Comparison of ENCODE assay signal across 16 cellular contexts in the genomic region with DNA sequence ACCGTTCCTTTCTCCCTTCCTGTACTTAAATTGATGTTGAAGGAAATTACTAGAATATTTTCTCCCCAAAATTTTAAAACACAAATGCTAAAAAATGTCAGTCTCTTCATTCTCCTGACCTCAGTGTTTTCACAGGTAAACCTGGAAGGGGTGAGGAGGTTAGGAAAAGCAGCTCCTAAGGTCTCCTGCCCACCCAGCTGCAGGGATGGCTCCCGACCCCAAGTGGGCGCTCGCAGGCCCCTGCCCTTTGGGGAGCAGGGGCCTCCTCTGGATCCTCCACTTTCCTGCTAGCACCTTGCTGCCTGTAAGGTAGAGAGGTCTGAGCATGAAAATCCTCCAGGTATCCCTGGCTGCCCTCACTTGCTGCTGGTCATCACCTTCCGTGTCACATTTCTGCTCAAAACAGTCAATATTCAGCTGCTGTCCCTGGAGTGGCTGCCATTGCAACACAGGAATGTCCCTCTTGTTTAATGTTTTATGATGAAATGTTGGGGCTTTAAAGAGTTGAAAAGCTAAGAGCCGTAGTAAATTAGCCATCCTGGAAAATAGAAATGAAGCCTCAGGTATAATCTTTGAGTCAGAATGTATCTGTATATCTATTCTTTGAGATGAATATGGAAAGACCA. TPM values are rescaled to one million over a fixed set of nuclear protein-coding genes. Genes with fewer than 3 reads are reported as not detected.
DNase-seq lines count a peak whose midpoint lies in the region; ATAC-seq and TF ChIP-seq lines count a peak whose summit lies in the region.
"Had no signal": no experiment of that assay in that cellular context is flagged by ENCODE, and none has a peak within 500 bp of the region (broad histone marks: within the 10 kb centered on the region; RNA-seq: fewer than 3 reads in every experiment).

No MANE protein-coding gene starts in this region.

- H3K4me1 Mint-ChIP-seq in WTC11 = peaks cover 46% of the 10 kb centered on the region
- peaks cover 26% of the 10 kb centered on the region for H3K4me1 Mint-ChIP-seq in stimulated activated effector memory CD8-positive, alpha-beta T cell treated with anti-CD3 and anti-CD28 coated beads, Interleukin-12 subunit alpha, Interleukin-12 subunit beta, amount 100 ng/mL, for 72 hours

- H3K36me3 ChIP-seq in GM06990 (ENCODE audit: control insufficient read depth, insufficient read depth, low read length) (peaks cover 15% of the 10 kb centered on the region), SJCRH30 (peaks cover 19% of the 10 kb centered on the region)

- no peak overlapping the region; the same call in 1 of the 2 replicates for H3K27ac Mint-ChIP-seq in WTC11
- peak overlapping the region; percentile 62 for H3K27ac Mint-ChIP-seq in stimulated activated effector memory CD8-positive, alpha-beta T cell treated with anti-CD3 and anti-CD28 coated beads, Interleukin-12 subunit alpha, Interleukin-12 subunit beta, amount 100 ng/mL, for 72 hours
- H3K27ac Mint-ChIP-seq: activated naive CD4-positive, alpha-beta T cell treated with anti-CD3 and anti-CD28 coated beads for 36 hours; B cell had no signal

- H3K27me3 Mint-ChIP-seq in WTC11 (ENCODE audit: low read depth) = peaks cover 14% of the 10 kb centered on the region
- H3K27me3 Mint-ChIP-seq: B cell had no signal

- POLR2A ChIA-PET in WTC11 (lab: Charles Lee) = interaction anchor here (0.9 to 2.7 kb wide), 3 partner anchors 11 to 21 kb away, joined by 3 to 9 read pairs (median 4); partner anchors contain the start of genes HSP90AB1, SLC29A1 and SLC35B2

- H3K4me1 ChIP-seq in SJCRH30 = peaks cover 6% of the 10 kb centered on the region

- TF ChIP-seq CTCF in GM06990 (IDR thresholded peaks at IDR 0.05; ENCODE audit: insufficient read depth, low read length, poor library complexity, severe bottlenecking) = peak; percentile 2
- TF ChIP-seq CTCF in WTC11 (IDR thresholded peaks at IDR 0.05) = peak; percentile 41

- DNase-seq in GM06990 (ENCODE audit: extremely low read depth, insufficient read length) (no peak), WTC11 (ENCODE audit: low spot score) (no peak), left lobe of liver (ENCODE audit: low spot score) (peak; percentile 74), AG20443 (ENCODE audit: low spot score) (no peak), SJCRH30 (no peak)
- no peak for DNase-seq in stimulated activated effector memory CD8-positive, alpha-beta T cell treated with anti-CD3 and anti-CD28 coated beads, Interleukin-12 subunit alpha, Interleukin-12 subunit beta, amount 100 ng/mL, for 72 hours (ENCODE audit: low spot score in 2 of 2)
- no peak for DNase-seq in activated effector memory CD4-positive, alpha-beta T cell treated with Interleukin-2 at 50 U/mL for 16 hours
- DNase-seq: activated naive CD4-positive, alpha-beta T cell treated with anti-CD3 and anti-CD28 coated beads for 36 hours; central memory CD4-positive, alpha-beta T cell; DMS 273 treated with DMSO at 0.1 percent for 48 hours; NCI-H1694 treated with DMSO at 0.1 percent for 48 hours; NCI-H510A had no signal

- ATAC-seq in WTC11 = 0 out of 2 replicates have a peak, but pooled peaks have one; percentile 3
- ATAC-seq in left lobe of liver = peak; percentile 3
- no peak for ATAC-seq in stimulated activated effector memory CD8-positive, alpha-beta T cell treated with anti-CD3 and anti-CD28 coated beads, Interleukin-12 subunit alpha, Interleukin-12 subunit beta, amount 100 ng/mL, for 72 hours
- no peak for ATAC-seq in HG02973 (IDR thresholded peaks at IDR 0.05; ENCODE audit: unreplicated experiment)

- H3K9me3 Mint-ChIP-seq in WTC11 = no peaks in the 10 kb centered on the region
- no peaks in the 10 kb centered on the region for H3K9me3 Mint-ChIP-seq in stimulated activated effector memory CD8-positive, alpha-beta T cell treated with anti-CD3 and anti-CD28 coated beads, Interleukin-12 subunit alpha, Interleukin-12 subunit beta, amount 100 ng/mL, for 72 hours
- H3K9me3 Mint-ChIP-seq: activated naive CD4-positive, alpha-beta T cell treated with anti-CD3 and anti-CD28 coated beads for 36 hours had no signal

- H3K4me3 Mint-ChIP-seq in WTC11 = no peak overlapping the region
- H3K4me3 Mint-ChIP-seq in stimulated activated effector memory CD8-positive, alpha-beta T cell treated with anti-CD3 and anti-CD28 coated beads, Interleukin-12 subunit alpha, Interleukin-12 subunit beta, amount 100 ng/mL, for 72 hours = no peak overlapping the region
- H3K4me3 Mint-ChIP-seq: activated naive CD4-positive, alpha-beta T cell treated with anti-CD3 and anti-CD28 coated beads for 36 hours; B cell had no signal

- no peak overlapping the region for H3K27ac ChIP-seq in SJCRH30

- no peaks in the 10 kb centered on the region for H3K9me3 ChIP-seq in SJCRH30 (replicated peaks)

- no peaks in the 10 kb centered on the region for H3K27me3 ChIP-seq in GM06990 (replicated peaks; ENCODE audit: control insufficient read depth, insufficient read depth, low read length)
- H3K27me3 ChIP-seq in SJCRH30 = no peaks in the 10 kb centered on the region

- H3K4me3 ChIP-seq in GM06990 (replicated peaks; ENCODE audit: low read depth, low read length) = no peak overlapping the region
- no peak overlapping the region for H3K4me3 ChIP-seq in SJCRH30

- CTCF ChIA-PET in WTC11 (lab: Charles Lee) = interaction anchor here (0.7 to 6.3 kb wide), 17 partner anchors 10 to 139 kb away, joined by 3 to 174 read pairs (median 10); partner anchors contain the start of genes AARS2, HSP90AB1, SLC29A1 and SLC35B2

- peaks cover 32% of the 10 kb centered on the region for H3K36me3 Mint-ChIP-seq in WTC11
- peaks cover 38% of the 10 kb centered on the region for H3K36me3 Mint-ChIP-seq in stimulated activated effector memory CD8-positive, alpha-beta T cell treated with anti-CD3 and anti-CD28 coated beads, Interleukin-12 subunit alpha, Interleukin-12 subunit beta, amount 100 ng/mL, for 72 hours

TF ChIP-seq in WTC11, 78 proteins besides CTCF, POLR2A, EP300 and RAD21:
- TF ChIP-seq GABPB1 (CRISPR knock-in tag; IDR thresholded peaks at IDR 0.05) = peak; percentile 46; the same call in 1 of the 2 replicates
- TF ChIP-seq, protein P1, sequence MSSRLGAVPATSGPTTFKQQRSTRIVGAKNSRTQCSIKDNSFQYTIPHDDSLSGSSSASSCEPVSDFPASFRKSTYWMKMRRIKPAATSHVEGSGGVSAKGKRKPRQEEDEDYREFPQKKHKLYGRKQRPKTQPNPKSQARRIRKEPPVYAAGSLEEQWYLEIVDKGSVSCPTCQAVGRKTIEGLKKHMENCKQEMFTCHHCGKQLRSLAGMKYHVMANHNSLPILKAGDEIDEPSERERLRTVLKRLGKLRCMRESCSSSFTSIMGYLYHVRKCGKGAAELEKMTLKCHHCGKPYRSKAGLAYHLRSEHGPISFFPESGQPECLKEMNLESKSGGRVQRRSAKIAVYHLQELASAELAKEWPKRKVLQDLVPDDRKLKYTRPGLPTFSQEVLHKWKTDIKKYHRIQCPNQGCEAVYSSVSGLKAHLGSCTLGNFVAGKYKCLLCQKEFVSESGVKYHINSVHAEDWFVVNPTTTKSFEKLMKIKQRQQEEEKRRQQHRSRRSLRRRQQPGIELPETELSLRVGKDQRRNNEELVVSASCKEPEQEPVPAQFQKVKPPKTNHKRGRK (CRISPR knock-in tag; IDR thresholded peaks at IDR 0.05; ENCODE audit: borderline replicate concordance) = no peak

RNA-seq across cellular contexts. Expression of gene HSP90AB1, which starts 10.9 kb away (rescaled TPM):
- total RNA-seq in WTC11 (2021) = 2,159 to 2,172 TPM (median 2,171 TPM) in 3 replicates
- total RNA-seq in left lobe of liver = 187 TPM
- total RNA-seq in SJCRH30 (2014; rRNA removed; shearing (Covaris generic)) = 1,351 and 1,358 TPM in 2 replicates

RNA-seq across cellular contexts. Expression of gene SLC29A1, which starts 12.6 kb away (rescaled TPM):
- total RNA-seq in WTC11 (2021) (131 to 139 TPM (median 132 TPM) in 3 replicates), left lobe of liver (37.5 TPM)
- 102 and 109 TPM in 2 replicates for total RNA-seq in SJCRH30 (2014; rRNA removed; shearing (Covaris generic))

RNA-seq across cellular contexts. Expression of gene MYMX, which starts 19.3 kb away (rescaled TPM):
- total RNA-seq in WTC11 (2021) (3.9 to 7.5 TPM (median 6.4 TPM) in 3 replicates), left lobe of liver (not detected)
- 106 and 116 TPM in 2 replicates for total RNA-seq in SJCRH30 (2014; rRNA removed; shearing (Covaris generic))
- total RNA-seq: activated naive CD4-positive, alpha-beta T cell treated with anti-CD3 and anti-CD28 coated beads for 36 hours; B cell; frontal cortex; mononuclear cell had no signal

RNA-seq across cellular contexts. Expression of gene SLC35B2, which starts 21.3 kb away (rescaled TPM):
- total RNA-seq in WTC11 (2021) (28.9 to 36.7 TPM (median 30.8 TPM) in 3 replicates), left lobe of liver (18.4 TPM)
- 27.8 and 28.5 TPM in 2 replicates for total RNA-seq in SJCRH30 (2014; rRNA removed; shearing (Covaris generic))

RNA-seq across cellular contexts. Expression of gene NFKBIE, which starts 29.3 kb away (rescaled TPM):
- total RNA-seq in WTC11 (2021) (8.3 to 10.4 TPM (median 10.3 TPM) in 3 replicates), left lobe of liver (2.8 TPM)
- 7.8 and 9.6 TPM in 2 replicates for total RNA-seq in SJCRH30 (2014; rRNA removed; shearing (Covaris generic))

Comparison
In these comparisons a context has a peak if more than half of its experiments do, and no peak if none do; other contexts are left out.
1. ATAC-seq: peak in WTC11 (single experiment) and left lobe of liver (single experiment); none in stimulated activated effector memory CD8-positive, alpha-beta T cell treated with anti-CD3 and anti-CD28 coated beads, Interleukin-12 subunit alpha, Interleukin-12 subunit beta, amount 100 ng/mL, for 72 hours (single experiment) and HG02973 (single experiment).
2. RNA of gene MYMX, which starts 19.3 kb away (total RNA-seq): 106 to 116 TPM in SJCRH30; 3.9 to 7.5 TPM in WTC11 and not detected in left lobe of liver (single experiment); every median in the first group is over 10 times any median in the second.